In the genomic region with DNA sequence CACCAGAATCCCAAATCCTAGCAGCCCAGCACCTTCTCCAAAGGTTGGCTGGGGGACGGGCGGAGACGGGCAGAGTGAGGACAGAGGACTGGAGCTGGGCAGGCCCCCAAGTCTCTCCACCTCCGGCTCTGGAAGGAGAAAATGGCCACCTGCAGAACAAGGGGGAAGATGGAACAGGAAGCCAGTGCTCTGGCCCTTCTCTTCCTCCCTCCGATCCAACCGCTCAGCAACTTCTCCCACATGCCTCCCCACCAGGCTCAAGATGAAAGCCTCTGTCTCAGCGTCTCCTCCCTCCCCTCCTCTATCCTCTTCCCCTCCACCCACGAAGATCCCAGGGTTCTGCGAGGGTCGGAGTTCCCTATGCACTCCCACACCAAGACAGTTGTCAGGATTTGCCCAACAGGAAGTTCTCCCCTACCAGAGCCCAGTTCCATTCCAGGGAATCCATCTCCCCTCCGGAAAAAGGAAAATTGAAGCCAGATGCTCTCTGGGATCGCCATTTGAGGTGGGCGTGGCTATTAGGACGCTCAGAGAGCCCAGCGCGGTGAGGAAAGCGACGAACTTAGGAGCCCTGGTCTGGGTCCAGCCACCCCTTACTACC, we compare ENCODE assay signal across 9 cellular contexts. TPM values are rescaled to one million over a fixed set of nuclear protein-coding genes. Genes with fewer than 3 reads are reported as not detected.
DNase-seq lines count a peak whose midpoint lies in the region; ATAC-seq, FAIRE-seq and TF ChIP-seq lines count a peak whose summit lies in the region.
"Had no signal": no experiment of that assay in that cellular context is flagged by ENCODE, and none has a peak within 500 bp of the region (broad histone marks: within the 10 kb centered on the region; RNA-seq: fewer than 3 reads in every experiment).

No MANE protein-coding gene starts in this region.

- TF ChIP-seq POLR2A in H1 (IDR thresholded peaks at IDR 0.05; ENCODE audit: control extremely low read depth in 1 of 2, low read depth in 2 of 2, low read length in 2 of 2): peak; percentile 25 to 97
- TF ChIP-seq POLR2A in thyroid gland (IDR thresholded peaks at IDR 0.05): no peak
- no peak for TF ChIP-seq POLR2A in GM18505 (IDR thresholded peaks at IDR 0.05; ENCODE audit: borderline replicate concordance, extremely low read depth, insufficient read depth, insufficient read length)

- DNase-seq in NCI-H2029 (lab: John Stamatoyannopoulos, UW) (peak; percentile 75), H1 (ENCODE audit: low read depth in 1 of 2, low spot score in 2 of 2) (peak; percentile 39 to 77), medulla oblongata (ENCODE audit: extremely low spot score) (peak; percentile 43), thyroid gland (peak; percentile 15 to 23), NCI-H2081 (lab: John Stamatoyannopoulos, UW) (no peak)
- DNase-seq in activated effector memory CD4-positive, alpha-beta T cell treated with anti-CD3 and anti-CD28 coated beads, Interleukin-2, amount 50 U/mL, for 16 hours: no peak
- DNase-seq: activated naive CD8-positive, alpha-beta T cell treated with anti-CD3 and anti-CD28 coated beads, Interleukin-2, amount 10 ng/mL, durations not matched to agents 7 days and 5 days had no signal

- H3K23me2 ChIP-seq in H1 (ENCODE audit: low read depth, low read length): peaks cover 13% of the 10 kb centered on the region

- POLR2A ChIA-PET in H1 (lab: Charles Lee; ENCODE audit: partially characterized antibody): interaction anchor here (0.6 to 6.2 kb wide), 22 partner anchors 8 to 512 kb away, joined by 3 to 45 read pairs (median 4); no protein-coding TSS in a partner anchor

- H3K27ac ChIP-seq in H1 (ENCODE audit: low read depth, low read length) (peak overlapping the region; percentile 99), thyroid gland (peak overlapping the region in 1 of 3 donors; percentile 7)

- peak overlapping the region; percentile 96 to 97 for H3K4me2 ChIP-seq in H1 (ENCODE audit: insufficient read depth in 1 of 2, low read depth in 2 of 2, low read length in 2 of 2)

- FAIRE-seq in H1 (lab: Jason Lieb, UNC): peak; percentile 89

- H3K4ac ChIP-seq in H1 (replicated peaks; ENCODE audit: insufficient read length, low read depth, low read length): peak overlapping the region; percentile 69

- peak overlapping the region; percentile 98 for H4K91ac ChIP-seq in H1 (replicated peaks; ENCODE audit: insufficient read length, low read length)

- peak overlapping the region; percentile 95 for H4K8ac ChIP-seq in H1 (ENCODE audit: extremely low read depth, insufficient read depth, low read length)

- H2BK20ac ChIP-seq in H1 (ENCODE audit: low read length): peak overlapping the region; percentile 80; the same call in 1 of the 2 replicates

- H3K27me3 ChIP-seq in H1 (replicated peaks in 1 of 4; ENCODE audit: control insufficient read depth in 3 of 4, extremely low read depth in 1 of 4, insufficient read depth in 3 of 4, low read length in 3 of 4) (no peaks in the 10 kb centered on the region), thyroid gland (no peaks in the 10 kb centered on the region)

- CTCF ChIA-PET in H1 (lab: Charles Lee; ENCODE audit: partially characterized antibody): interaction anchor here (0.9 to 9.8 kb wide), 15 partner anchors 10 to 297 kb away, joined by 3 to 94 read pairs (median 4); no protein-coding TSS in a partner anchor

- H3K79me1 ChIP-seq in H1 (ENCODE audit: low read depth, low read length): no peaks in the 10 kb centered on the region; the same call in 1 of the 2 replicates

- no peak overlapping the region for H3K23ac ChIP-seq in H1 (ENCODE audit: insufficient read length)

- H3K4me1 ChIP-seq in H1 (replicated peaks in 1 of 4; ENCODE audit: control insufficient read depth in 3 of 4, insufficient read depth in 4 of 4, low read length in 3 of 4) (peaks cover 16 to 30% (median 18%) of the 10 kb centered on the region in 4 experiments), thyroid gland (peaks cover 0 to 3% of the 10 kb centered on the region in 2 donors)

- H3K36me3 ChIP-seq in H1 (ENCODE audit: control insufficient read depth in 2 of 4, insufficient read depth in 4 of 4, low read length in 3 of 4) (no peaks in the 10 kb centered on the region), thyroid gland (no peaks in the 10 kb centered on the region)

- H2BK12ac ChIP-seq in H1 (ENCODE audit: low read depth, low read length): peak overlapping the region; percentile 96

- no peaks in the 10 kb centered on the region for H3K79me2 ChIP-seq in H1 (ENCODE audit: control insufficient read depth in 1 of 2, insufficient read depth in 2 of 2, low read length in 2 of 2)

- no peak for ATAC-seq in GM18505 (IDR thresholded peaks at IDR 0.05; ENCODE audit: unreplicated experiment)

- H3K18ac ChIP-seq in H1 (ENCODE audit: extremely low read depth, low read length): peak overlapping the region; percentile 100

- H2BK5ac ChIP-seq in H1 (ENCODE audit: low read depth, low read length): peak overlapping the region; percentile 99

- peak overlapping the region; percentile 98 for H2AK5ac ChIP-seq in H1 (ENCODE audit: low read depth, low read length)

- no peak for TF ChIP-seq CTCF in H1 (IDR thresholded peaks at IDR 0.05; ENCODE audit: control extremely low read depth in 1 of 3, insufficient read depth in 1 of 3, low read depth in 1 of 3, low read length in 3 of 3)
- no peak for TF ChIP-seq CTCF in thyroid gland (IDR thresholded peaks at IDR 0.05)

- WGBS in H1 (ENCODE audit: extremely low coverage in 1 of 2, insufficient coverage in 1 of 2, insufficient read length in 1 of 2, insufficient replicate concordance in 2 of 2, low coverage in 1 of 2, low lambda C conversion rate in 2 of 2, missing lambda C conversion rate in 1 of 2), 2 experiments: 2% methylated on average over 15 of the region's 18 CpGs; no CpG with 5 or more reads in 1 of the 2 experiments
- WGBS in thyroid gland, 2 donors: 16 to 19% methylated on average over 17 to 18 of the region's 18 CpGs

- no peak overlapping the region for H3K14ac ChIP-seq in H1 (ENCODE audit: insufficient read length)

- peak overlapping the region; percentile 47 to 65 (median 56); a peak in 7 of 8 replicates for H3K4me3 ChIP-seq in H1 (ENCODE audit: extremely low read depth in 1 of 4, insufficient read depth in 2 of 4, low read depth in 3 of 4, low read length in 4 of 4)
- peak overlapping the region in 2 of 3 donors; percentile 5 to 52 for H3K4me3 ChIP-seq in thyroid gland (replicated peaks in 1 of 3)

- H3K56ac ChIP-seq in H1 (replicated peaks; ENCODE audit: insufficient read length, low read depth, low read length): peak overlapping the region; percentile 66

- H4K5ac ChIP-seq in H1 (ENCODE audit: insufficient read length, low read depth, low read length): peak overlapping the region; percentile 86

- H2AFZ ChIP-seq in H1 (ENCODE audit: low read length): no peak overlapping the region

- H2BK120ac ChIP-seq in H1 (replicated peaks; ENCODE audit: low read depth, low read length): peak overlapping the region; percentile 79

- H3K9me3 ChIP-seq in H1 (ENCODE audit: insufficient read depth in 2 of 2, low read depth in 1 of 2, low read length in 1 of 2) (no peaks in the 10 kb centered on the region), thyroid gland (no peaks in the 10 kb centered on the region)

- no peaks in the 10 kb centered on the region for H4K20me1 ChIP-seq in H1 (replicated peaks in 1 of 2; ENCODE audit: control insufficient read depth in 1 of 2, insufficient read depth in 2 of 2, low read length in 2 of 2)

- TF ChIP-seq RAD21 in H1 (IDR thresholded peaks at IDR 0.05 in 1 of 2, conservative IDR thresholded peaks at IDR 0.05 in 1 of 2; ENCODE audit: low read depth in 2 of 2, low read length in 2 of 2): no peak

- peak overlapping the region; percentile 37 to 91 (median 90) for H3K9ac ChIP-seq in H1 (replicated peaks in 1 of 4; ENCODE audit: extremely low read depth in 1 of 4, low read depth in 3 of 4, low read length in 3 of 4)

- H2BK15ac ChIP-seq in H1 (ENCODE audit: low read length): peak overlapping the region; percentile 75; the same call in 1 of the 2 replicates

- TF ChIP-seq EP300 in H1 (IDR thresholded peaks at IDR 0.05; ENCODE audit: borderline replicate concordance in 1 of 2, low read depth in 2 of 2, low read length in 2 of 2): peak in 1 of 2 experiments; percentile 78; a peak in 1 of 3 replicates

- intact Hi-C loops in thyroid gland (cut with DNase I): no loop called here

TF ChIP-seq in H1, 55 proteins besides CTCF, POLR2A, EP300 and RAD21 (continues in another document):
- TF ChIP-seq ASH2L (IDR thresholded peaks at IDR 0.05; ENCODE audit: low read length): peak; percentile 52
- TF ChIP-seq, protein P1, sequence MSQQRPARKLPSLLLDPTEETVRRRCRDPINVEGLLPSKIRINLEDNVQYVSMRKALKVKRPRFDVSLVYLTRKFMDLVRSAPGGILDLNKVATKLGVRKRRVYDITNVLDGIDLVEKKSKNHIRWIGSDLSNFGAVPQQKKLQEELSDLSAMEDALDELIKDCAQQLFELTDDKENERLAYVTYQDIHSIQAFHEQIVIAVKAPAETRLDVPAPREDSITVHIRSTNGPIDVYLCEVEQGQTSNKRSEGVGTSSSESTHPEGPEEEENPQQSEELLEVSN (IDR thresholded peaks at IDR 0.05): no peak
- TF ChIP-seq, protein P2, sequence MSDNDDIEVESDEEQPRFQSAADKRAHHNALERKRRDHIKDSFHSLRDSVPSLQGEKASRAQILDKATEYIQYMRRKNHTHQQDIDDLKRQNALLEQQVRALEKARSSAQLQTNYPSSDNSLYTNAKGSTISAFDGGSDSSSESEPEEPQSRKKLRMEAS (IDR thresholded peaks at IDR 0.05): no peak

RNA-seq across cellular contexts. Expression of gene ADA2, which starts 20.0 kb away (rescaled TPM):
- total RNA-seq in H1 (2021; fragmentation: NEBNext Ultra II Directional; extraction: Animal tissue kit (Norgen Biotek cat#: 25700)): 31.5 and 35.6 TPM in 2 replicates
- polyA plus RNA-seq in H1 (2011; rRNA removed): 42.2 and 47.9 TPM in 2 replicates
- 21.6 TPM for polyA plus RNA-seq in H1 (2011; cell fraction: cytosol; rRNA removed)
- 29.1 TPM for polyA plus RNA-seq in H1 (2011; cell fraction: nucleus; rRNA removed)
- polyA plus RNA-seq in H1 (2012, experiment 1 of 2): 26.6 to 35.8 TPM (median 31.6 TPM) in 4 replicates
- 26.0 TPM for polyA plus RNA-seq in H1 (2012, experiment 2 of 2)
- 23.4 TPM for polyA plus RNA-seq in H1 (2013, experiment 1 of 2)
- polyA plus RNA-seq in H1 (2013, experiment 2 of 2): 23.6 TPM
- polyA minus RNA-seq in H1 (2011; rRNA and poly(A)+ RNA removed): 27.1 and 28.3 TPM in 2 replicates
- polyA minus RNA-seq in H1 (2011; cell fraction: cytosol; rRNA and poly(A)+ RNA removed): 15.7 TPM
- polyA minus RNA-seq in H1 (2011; cell fraction: nucleus; rRNA and poly(A)+ RNA removed): 14.6 TPM
- total RNA-seq in thyroid gland: 10 to 100 TPM in 2 of 4 donors, 1 to 10 TPM in 2; 5.2 to 19.8 (median 12.6) TPM
- total RNA-seq: NCI-H460 had no signal

RNA-seq across cellular contexts. Expression of gene HDHD5, which starts 40.2 kb away (rescaled TPM):
- 68.3 and 69.3 TPM in 2 replicates for total RNA-seq in H1 (2021; fragmentation: NEBNext Ultra II Directional; extraction: Animal tissue kit (Norgen Biotek cat#: 25700))
- polyA plus RNA-seq in H1 (2011; rRNA removed): 123 and 147 TPM in 2 replicates
- polyA plus RNA-seq in H1 (2011; cell fraction: cytosol; rRNA removed): 121 TPM
- 165 TPM for polyA plus RNA-seq in H1 (2011; cell fraction: nucleus; rRNA removed)
- 62.7 to 92.1 TPM (median 86.3 TPM) in 4 replicates for polyA plus RNA-seq in H1 (2012, experiment 1 of 2)
- polyA plus RNA-seq in H1 (2012, experiment 2 of 2): 63.8 TPM
- polyA plus RNA-seq in H1 (2013, experiment 1 of 2): 48.6 TPM
- 47.6 TPM for polyA plus RNA-seq in H1 (2013, experiment 2 of 2)
- 31.1 and 42.4 TPM in 2 replicates for polyA minus RNA-seq in H1 (2011; rRNA and poly(A)+ RNA removed)
- 43.2 TPM for polyA minus RNA-seq in H1 (2011; cell fraction: cytosol; rRNA and poly(A)+ RNA removed)
- polyA minus RNA-seq in H1 (2011; cell fraction: nucleus; rRNA and poly(A)+ RNA removed): 37.5 TPM
- 10 to 100 TPM; 21.6 to 37.8 (median 25.8) TPM for total RNA-seq in thyroid gland

Comparison
In these comparisons a context has a peak if more than half of its experiments do, and no peak if none do; other contexts are left out.
1. DNase-seq: peak in NCI-H2029 (single experiment), H1 (2 of 2), medulla oblongata (single experiment) and thyroid gland (2 of 2); none in activated effector memory CD4-positive, alpha-beta T cell treated with anti-CD3 and anti-CD28 coated beads, Interleukin-2, amount 50 U/mL, for 16 hours (single experiment) and NCI-H2081 (0 of 2).
2. POLR2A ChIP-seq: peak in H1 (2 of 2); none in thyroid gland (0 of 2) and GM18505 (single experiment).